Comparison of ENCODE assay signal across 8 cellular contexts in genomic region chr19:40056505-40056904, GRCh38. TPM values are rescaled to one million over a fixed set of nuclear protein-coding genes. Genes with fewer than 3 reads are reported as not detected.
A peak's percentile ranks its signal among the peaks of the same experiment; 100 is the strongest.
DNase-seq lines count a peak whose midpoint lies in the region; ATAC-seq and TF ChIP-seq lines count a peak whose summit lies in the region.

No MANE protein-coding gene starts in this region.

- 11% methylated on average over 5 of the region's 7 CpGs for WGBS in mammary epithelial cell (ENCODE audit: low coverage, missing lambda C conversion rate)

- peak overlapping the region; percentile 91 for H3K4me3 ChIP-seq in AG04449 (ENCODE audit: low read depth, low read length)
- peak overlapping the region; percentile 77 for H3K4me3 ChIP-seq in Jurkat, Clone E6-1 (ENCODE audit: low read length)
- H3K4me3 ChIP-seq in mammary epithelial cell (replicated peaks in 1 of 3; ENCODE audit: insufficient read depth in 1 of 3, low read depth in 2 of 3, low read length in 3 of 3): peak overlapping the region; percentile 70 to 87 (median 71)
- H3K4me3 ChIP-seq in muscle layer of colon (ENCODE audit: low read depth in 1 of 2, low read length in 2 of 2): peak overlapping the region; percentile 90 to 97

- H3K9me3 ChIP-seq in mammary epithelial cell (replicated peaks; ENCODE audit: insufficient read depth, low read length) (peaks cover 6% of the 10 kb centered on the region), muscle layer of colon (ENCODE audit: low read length) (no peaks in the 10 kb centered on the region)

- H3K27me3 ChIP-seq in mammary epithelial cell (ENCODE audit: insufficient read depth, low read length) (no peaks in the 10 kb centered on the region), muscle layer of colon (ENCODE audit: control insufficient read depth in 1 of 2, insufficient read depth in 2 of 2, low read length in 2 of 2) (no peaks in the 10 kb centered on the region)

- peaks cover 30% of the 10 kb centered on the region for H3K79me2 ChIP-seq in mammary epithelial cell (ENCODE audit: insufficient read depth, low read length)

- DNase-seq in AG04449 (ENCODE audit: low read depth, low spot score) (no peak), mammary epithelial cell (no peak), G401 (ENCODE audit: low spot score) (no peak), H4 (ENCODE audit: low spot score) (no peak)
- DNase-seq in Jurkat, Clone E6-1 (ENCODE audit: low read depth, low spot score): no peak

- CTCF ChIA-PET in AG04449 (lab: Yijun Ruan, JAX): no interaction called here
- CTCF ChIA-PET in mammary epithelial cell (lab: Charles Lee; ENCODE audit: low non-redundant PET): no interaction called here

- dilution Hi-C loops in mammary epithelial cell (cut with HindIII; ENCODE audit: low sequenced_read_pairs): loop anchor here (25.0 kb wide), 1 partner anchor 119 kb away; the partner anchor contains the start of gene FCGBP

- no peaks in the 10 kb centered on the region for H3K36me3 ChIP-seq in mammary epithelial cell (ENCODE audit: insufficient read depth, low read length)
- no peaks in the 10 kb centered on the region for H3K36me3 ChIP-seq in muscle layer of colon (ENCODE audit: insufficient read depth, low read length)

- no peak for ATAC-seq in GM18867 (IDR thresholded peaks at IDR 0.05; ENCODE audit: unreplicated experiment)
- no peak for ATAC-seq in GM21515 (IDR thresholded peaks at IDR 0.05; ENCODE audit: unreplicated experiment)

- peak overlapping the region; percentile 97 for H2AFZ ChIP-seq in mammary epithelial cell (ENCODE audit: low read depth, low read length)

- H3K27ac ChIP-seq in mammary epithelial cell (ENCODE audit: insufficient read depth, low read depth, low read length) (peak overlapping the region; percentile 9), muscle layer of colon (ENCODE audit: low read depth, low read length) (peak overlapping the region; percentile 39)

- no TSS peak for BruUV-seq in mammary epithelial cell (replicated peaks; lab: Mats Ljungman, UMichigan)

- H3K4me2 ChIP-seq in mammary epithelial cell (ENCODE audit: insufficient read depth, low read depth, low read length): peak overlapping the region; percentile 91

- TF ChIP-seq CTCF in AG04449 (IDR thresholded peaks at IDR 0.05; ENCODE audit: insufficient read depth, low read length, missing control alignments): no peak
- no peak for TF ChIP-seq CTCF in mammary epithelial cell (conservative IDR thresholded peaks at IDR 0.05 in 1 of 2, IDR thresholded peaks at IDR 0.05 in 1 of 2; ENCODE audit: extremely low read depth in 1 of 2, insufficient read depth in 1 of 2, low read depth in 1 of 2, low read length in 2 of 2)

- in situ Hi-C loops in mammary epithelial cell (cut with MboI; ENCODE audit: low sequenced_read_pairs in 2 of 2): no loop called here
- in situ Hi-C loops in G401 (cut with HindIII; ENCODE audit: low sequenced_read_pairs): no loop called here

- H4K20me1 ChIP-seq in mammary epithelial cell (ENCODE audit: insufficient read depth, low read length): no peaks in the 10 kb centered on the region

- H3K9ac ChIP-seq in mammary epithelial cell (ENCODE audit: insufficient read depth, low read length) (no peak overlapping the region), muscle layer of colon (ENCODE audit: low read length) (peak overlapping the region; percentile 66)

- POLR2A ChIA-PET in AG04449 (lab: Yijun Ruan, JAX): interaction anchor here (1.2 kb wide), 1 partner anchor 86 kb away, joined by 4 read pairs; the partner anchor contains the start of gene PSMC4

- intact Hi-C loops in mammary epithelial cell (cut with micrococcal nuclease): loop anchor here (5.0 kb wide), 1 partner anchor 84 kb away; the partner anchor contains the start of gene PSMC4

- H3K4me1 ChIP-seq in mammary epithelial cell (ENCODE audit: insufficient read depth, low read length): no peaks in the 10 kb centered on the region
- peaks cover 14% of the 10 kb centered on the region for H3K4me1 ChIP-seq in muscle layer of colon (ENCODE audit: insufficient read depth, low read length)

RNA-seq across cellular contexts. Expression of gene ZNF780B, which starts 0.5 kb away (rescaled TPM):
- 6.0 TPM for polyA plus RNA-seq in Jurkat, Clone E6-1 (2012; ENCODE audit: insufficient read depth, insufficient read length)
- total RNA-seq in mammary epithelial cell: 10 to 100 TPM; 11.0 to 11.1 TPM
- 2.4 TPM for polyA plus RNA-seq in mammary epithelial cell
- polyA minus RNA-seq in mammary epithelial cell: 62.2 TPM
- total RNA-seq in G401 (2014; rRNA removed; shearing (Covaris generic)): 9.5 and 12.8 TPM in 2 replicates
- total RNA-seq in H4 (2014; rRNA removed; shearing (Covaris generic)): 5.9 and 9.8 TPM in 2 replicates

RNA-seq across cellular contexts. Expression of gene ZNF780A, which starts 34.2 kb away (rescaled TPM):
- 10.5 TPM for polyA plus RNA-seq in Jurkat, Clone E6-1 (2012; ENCODE audit: insufficient read depth, insufficient read length)
- total RNA-seq in mammary epithelial cell: 10 to 100 TPM; 11.7 to 14.8 TPM
- 9.9 TPM for polyA plus RNA-seq in mammary epithelial cell
- 5.6 TPM for polyA minus RNA-seq in mammary epithelial cell
- 9.7 and 10.2 TPM in 2 replicates for total RNA-seq in G401 (2014; rRNA removed; shearing (Covaris generic))
- 9.2 and 17.1 TPM in 2 replicates for total RNA-seq in H4 (2014; rRNA removed; shearing (Covaris generic))

RNA-seq across cellular contexts. Expression of gene ZNF546, which starts 59.6 kb away (rescaled TPM):
- polyA plus RNA-seq in Jurkat, Clone E6-1 (2012; ENCODE audit: insufficient read depth, insufficient read length): 2.2 TPM
- total RNA-seq in mammary epithelial cell: 1 to 10 TPM; 1.0 to 1.7 TPM
- polyA plus RNA-seq in mammary epithelial cell: 0.32 TPM
- 0.72 TPM for polyA minus RNA-seq in mammary epithelial cell
- 3.0 and 3.4 TPM in 2 replicates for total RNA-seq in G401 (2014; rRNA removed; shearing (Covaris generic))
- total RNA-seq in H4 (2014; rRNA removed; shearing (Covaris generic)): 4.2 and 5.5 TPM in 2 replicates
